In the genomic region with DNA sequence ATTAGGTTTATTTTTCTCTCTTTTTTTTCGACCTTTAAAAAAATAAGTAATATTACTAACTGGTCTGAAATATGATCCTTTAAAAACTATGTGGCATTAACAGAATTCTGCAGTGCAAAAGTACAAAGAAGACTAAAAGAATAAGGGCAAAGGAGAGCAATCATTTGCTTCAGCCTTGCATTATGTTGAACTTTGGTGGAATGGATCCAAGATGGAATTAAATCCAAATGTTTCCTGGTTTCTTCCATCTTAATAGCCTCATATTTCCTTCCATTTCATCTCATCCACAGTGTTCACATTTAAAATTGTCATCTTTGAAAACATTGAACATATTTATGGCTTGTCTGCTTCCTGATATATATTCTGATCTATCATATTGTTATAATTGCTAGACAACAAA, we compare ENCODE assay signal across 27 cellular contexts.
A peak's percentile ranks its signal among the peaks of the same experiment; 100 is the strongest.
DNase-seq lines count a peak whose midpoint lies in the region; ATAC-seq and TF ChIP-seq lines count a peak whose summit lies in the region.
"Had no signal": no experiment of that assay in that cellular context is flagged by ENCODE, and none has a peak within 500 bp of the region (broad histone marks: within the 10 kb centered on the region; RNA-seq: fewer than 3 reads in every experiment).

No MANE protein-coding gene starts in this region.

- H3K4me1 ChIP-seq in BLaER1 treated with 17β-estradiol and CSF1 and Interleukin-3, amounts not matched to agents 10 nM and 100 nM = peaks cover 0 to 52% (median 16%) of the 10 kb centered on the region in 10 experiments; a peak in 12 of 20 replicates
- H3K4me1 ChIP-seq in SK-N-SH (ENCODE audit: control insufficient read depth in 1 of 2, insufficient read depth in 2 of 2, low read depth in 1 of 2, low read length in 1 of 2) = peaks cover 0 to 52% of the 10 kb centered on the region in 2 experiments; a peak in 2 of 4 replicates

- peak overlapping the region in 6 of 11 experiments; percentile 30 to 64 (median 47); a peak in 9 of 22 replicates for H3K4me2 ChIP-seq in BLaER1 treated with 17β-estradiol and CSF1 and Interleukin-3, amounts not matched to agents 10 nM and 100 nM
- H3K4me2 ChIP-seq in SK-N-SH = no peak overlapping the region
- H3K4me2 ChIP-seq: KMS-11, neural progenitor cell had no signal

- DNase-seq in SK-N-SH (no peak), fibroblast of peridontal ligament (ENCODE audit: extremely low read depth) (peak; percentile 90), smooth muscle cell of the brain vasculature (ENCODE audit: low read depth, low spot score) (peak; percentile 66), MG63 (no peak)
- DNase-seq in activated T-helper 1 cell treated with anti-CD3 and anti-CD28 coated beads, Interleukin-12 subunit alpha, Interleukin-12 subunit beta, Interleukin-2, Interleukin-4 antibody, amounts not matched to agents 30 ng/mL and 10 ng/mL and 1 ng/mL, durations not matched to agents 14 hours and 24 hours and 36 hours (ENCODE audit: low spot score) = no peak
- DNase-seq in activated naive CD4-positive, alpha-beta T cell treated with Interleukin-2 at 50 U/mL for 16 hours = no peak
- DNase-seq: ACHN; activated CD4-positive, alpha-beta T cell treated with anti-CD3 and anti-CD28 coated beads, Interleukin-2, amount 10 ng/mL, durations not matched to agents 7 days and 5 days; activated naive CD4-positive, alpha-beta T cell; activated T-cell treated with anti-CD3 and anti-CD28 coated beads, Interleukin-2, amount 50 U/mL, for 4 hours; COR-L47; effector CD4-positive, alpha-beta T cell; NCI-H1436; NCI-H446 treated with DMSO at 0.1 percent for 48 hours; right lobe of liver; stimulated activated CD4-positive, alpha-beta T cell treated with anti-CD3 and anti-CD28 coated beads, Interleukin-4, amount 100 ng/mL, for 4 hours; stimulated activated naive B cell treated with anti-CD40 and anti-IgM and Interleukin-4, amounts not matched to agents 10 μg/mL and 1 μg/mL and 100 μg/mL, for 72 hours; WERI-Rb-1 had no signal

- no peak overlapping the region for H3K4me3 ChIP-seq in BLaER1 treated with 17β-estradiol and CSF1 and Interleukin-3, amounts not matched to agents 10 nM and 100 nM
- H3K4me3 ChIP-seq in SK-N-SH (ENCODE audit: low read depth in 2 of 2, low read length in 1 of 2) (no peak overlapping the region), MG63 (no peak overlapping the region)
- H3K4me3 ChIP-seq: breast epithelium, neural progenitor cell, right lobe of liver, thoracic aorta, vagina had no signal

- H3K27me3 Mint-ChIP-seq in activated T-helper 1 cell treated with anti-CD3 and anti-CD28 coated beads, Interleukin-12 subunit alpha, Interleukin-12 subunit beta, Interleukin-2, Interleukin-4 antibody, amounts not matched to agents 30 ng/mL and 10 ng/mL and 1 ng/mL, durations not matched to agents 14 hours and 24 hours and 36 hours (ENCODE audit: insufficient read depth) = no peaks in the 10 kb centered on the region
- H3K27me3 Mint-ChIP-seq: stimulated activated naive B cell treated with anti-CD40 and anti-IgM and Interleukin-4, amounts not matched to agents 10 μg/mL and 1 μg/mL and 100 μg/mL, for 72 hours had no signal

- TF ChIP-seq RAD21 in SK-N-SH (IDR thresholded peaks at IDR 0.05; ENCODE audit: low read length) = no peak

- TF ChIP-seq CTCF in SK-N-SH (IDR thresholded peaks at IDR 0.05) = no peak

- ATAC-seq in GM21526 (IDR thresholded peaks at IDR 0.05; ENCODE audit: low FRiP score, unreplicated experiment) = no peak
- ATAC-seq: activated T-cell treated with anti-CD3 and anti-CD28 coated beads, Interleukin-2, amount 50 U/mL, for 4 hours; stimulated activated naive B cell treated with anti-CD40 and anti-IgM and Interleukin-4, amounts not matched to agents 10 μg/mL and 1 μg/mL and 100 μg/mL, for 72 hours had no signal

- H3K36me3 Mint-ChIP-seq in activated T-helper 1 cell treated with anti-CD3 and anti-CD28 coated beads, Interleukin-12 subunit alpha, Interleukin-12 subunit beta, Interleukin-2, Interleukin-4 antibody, amounts not matched to agents 30 ng/mL and 10 ng/mL and 1 ng/mL, durations not matched to agents 14 hours and 24 hours and 36 hours (ENCODE audit: low read depth) = no peaks in the 10 kb centered on the region
- H3K36me3 Mint-ChIP-seq: stimulated activated naive B cell treated with anti-CD40 and anti-IgM and Interleukin-4, amounts not matched to agents 10 μg/mL and 1 μg/mL and 100 μg/mL, for 72 hours had no signal

- WGBS in SK-N-SH (ENCODE audit: low lambda C conversion rate) = 7% methylated on average over 1 of the region's 1 CpG

- no peaks in the 10 kb centered on the region for H4K20me1 ChIP-seq in BLaER1 treated with 17β-estradiol and CSF1 and Interleukin-3, amounts not matched to agents 10 nM and 100 nM
- H4K20me1 ChIP-seq in SK-N-SH (ENCODE audit: insufficient read depth) = no peaks in the 10 kb centered on the region

- H3K9me3 ChIP-seq in BLaER1 treated with 17β-estradiol and CSF1 and Interleukin-3, amounts not matched to agents 10 nM and 100 nM (replicated peaks in 1 of 11) = peaks cover 0 to 10% (median 5%) of the 10 kb centered on the region in 11 experiments; a peak in 6 of 22 replicates
- H3K9me3 ChIP-seq in SK-N-SH = no peaks in the 10 kb centered on the region
- no peaks in the 10 kb centered on the region; the same call in none of the 2 replicates for H3K9me3 ChIP-seq in MG63
- H3K9me3 ChIP-seq: breast epithelium, right lobe of liver, thoracic aorta, vagina had no signal

- H3K4me1 Mint-ChIP-seq in activated T-helper 1 cell treated with anti-CD3 and anti-CD28 coated beads, Interleukin-12 subunit alpha, Interleukin-12 subunit beta, Interleukin-2, Interleukin-4 antibody, amounts not matched to agents 30 ng/mL and 10 ng/mL and 1 ng/mL, durations not matched to agents 14 hours and 24 hours and 36 hours (ENCODE audit: low read depth) = no peaks in the 10 kb centered on the region
- H3K4me1 Mint-ChIP-seq: activated CD4-positive, alpha-beta T cell treated with anti-CD3 and anti-CD28 coated beads, Interleukin-2, amount 10 ng/mL, durations not matched to agents 7 days and 5 days; stimulated activated naive B cell treated with anti-CD40 and anti-IgM and Interleukin-4, amounts not matched to agents 10 μg/mL and 1 μg/mL and 100 μg/mL, for 72 hours had no signal

- POLR2A ChIA-PET in SK-N-SH (lab: Yijun Ruan, JAX) = no interaction called here

- H3K27ac ChIP-seq in BLaER1 treated with 17β-estradiol and CSF1 and Interleukin-3, amounts not matched to agents 10 nM and 100 nM = peak overlapping the region in 6 of 11 experiments; percentile 5 to 69 (median 54); a peak in 6 of 22 replicates
- peak overlapping the region; percentile 15 to 34; a peak in 2 of 4 replicates for H3K27ac ChIP-seq in SK-N-SH (ENCODE audit: low read depth in 2 of 2, low read length in 1 of 2)
- H3K27ac ChIP-seq: epithelial cell of prostate, KMS-11, neural progenitor cell, right lobe of liver, thoracic aorta, vagina, WERI-Rb-1 had no signal

- H3K27me3 ChIP-seq in BLaER1 treated with 17β-estradiol and CSF1 and Interleukin-3, amounts not matched to agents 10 nM and 100 nM = no peaks in the 10 kb centered on the region
- H3K27me3 ChIP-seq in SK-N-SH (ENCODE audit: insufficient read depth) (no peaks in the 10 kb centered on the region), MG63 (no peaks in the 10 kb centered on the region)
- H3K27me3 ChIP-seq: breast epithelium, neural progenitor cell, right lobe of liver, vagina had no signal

- no peaks in the 10 kb centered on the region for H3K9me2 ChIP-seq in SK-N-SH

- TF ChIP-seq EP300 in SK-N-SH (IDR thresholded peaks at IDR 0.05; ENCODE audit: borderline replicate concordance in 1 of 2, low read depth in 1 of 2, low read length in 1 of 2) = peak in 1 of 2 experiments; percentile 49; a peak in 1 of 4 replicates

- H3K9me3 Mint-ChIP-seq in activated T-helper 1 cell treated with anti-CD3 and anti-CD28 coated beads, Interleukin-12 subunit alpha, Interleukin-12 subunit beta, Interleukin-2, Interleukin-4 antibody, amounts not matched to agents 30 ng/mL and 10 ng/mL and 1 ng/mL, durations not matched to agents 14 hours and 24 hours and 36 hours = no peaks in the 10 kb centered on the region
- H3K9me3 Mint-ChIP-seq: activated CD4-positive, alpha-beta T cell treated with anti-CD3 and anti-CD28 coated beads, Interleukin-2, amount 10 ng/mL, durations not matched to agents 7 days and 5 days; activated T-cell treated with anti-CD3 and anti-CD28 coated beads, Interleukin-2, amount 50 U/mL, for 4 hours; stimulated activated naive B cell treated with anti-CD40 and anti-IgM and Interleukin-4, amounts not matched to agents 10 μg/mL and 1 μg/mL and 100 μg/mL, for 72 hours; T-helper 2 cell treated with Interferon-gamma antibody and Interleukin-4, amounts not matched to agents 5 μg/mL and 100 μg/mL, for 36 hours had no signal

- peaks cover 9% of the 10 kb centered on the region for H3F3A ChIP-seq in SK-N-SH (replicated peaks; ENCODE audit: insufficient read depth)

- no peak overlapping the region for H3K9ac ChIP-seq in BLaER1 treated with 17β-estradiol and CSF1 and Interleukin-3, amounts not matched to agents 10 nM and 100 nM
- H3K9ac ChIP-seq in SK-N-SH = no peak overlapping the region
- H3K9ac ChIP-seq: KMS-11, neural progenitor cell had no signal

- H3K79me2 ChIP-seq in SK-N-SH (ENCODE audit: insufficient read depth) = no peaks in the 10 kb centered on the region

- no peaks in the 10 kb centered on the region for H3K36me3 ChIP-seq in BLaER1 treated with 17β-estradiol and CSF1 and Interleukin-3, amounts not matched to agents 10 nM and 100 nM
- H3K36me3 ChIP-seq in SK-N-SH (replicated peaks in 1 of 2; ENCODE audit: control insufficient read depth in 1 of 2, insufficient read depth in 2 of 2, low read length in 1 of 2) (no peaks in the 10 kb centered on the region), MG63 (no peaks in the 10 kb centered on the region)
- H3K36me3 ChIP-seq: breast epithelium, neural progenitor cell, right lobe of liver, thoracic aorta, vagina, WERI-Rb-1 had no signal

- no peak overlapping the region for H3K27ac Mint-ChIP-seq in activated T-helper 1 cell treated with anti-CD3 and anti-CD28 coated beads, Interleukin-12 subunit alpha, Interleukin-12 subunit beta, Interleukin-2, Interleukin-4 antibody, amounts not matched to agents 30 ng/mL and 10 ng/mL and 1 ng/mL, durations not matched to agents 14 hours and 24 hours and 36 hours
- H3K27ac Mint-ChIP-seq: activated CD4-positive, alpha-beta T cell treated with anti-CD3 and anti-CD28 coated beads, Interleukin-2, amount 10 ng/mL, durations not matched to agents 7 days and 5 days; neural progenitor cell; stimulated activated naive B cell treated with anti-CD40 and anti-IgM and Interleukin-4, amounts not matched to agents 10 μg/mL and 1 μg/mL and 100 μg/mL, for 72 hours; T-helper 2 cell treated with Interferon-gamma antibody and Interleukin-4, amounts not matched to agents 5 μg/mL and 100 μg/mL, for 36 hours had no signal

- no peak overlapping the region; the same call in 1 of the 2 replicates for H2AFZ ChIP-seq in SK-N-SH (ENCODE audit: low read depth)
- H2AFZ ChIP-seq: neural progenitor cell had no signal

- intact Hi-C loops in activated T-helper 1 cell treated with anti-CD3 and anti-CD28 coated beads, Interleukin-12 subunit alpha, Interleukin-12 subunit beta, Interleukin-2, Interleukin-4 antibody, amounts not matched to agents 30 ng/mL and 10 ng/mL and 1 ng/mL, durations not matched to agents 14 hours and 24 hours and 36 hours (cut with micrococcal nuclease) = no loop called here

- H3K4me3 Mint-ChIP-seq in activated T-helper 1 cell treated with anti-CD3 and anti-CD28 coated beads, Interleukin-12 subunit alpha, Interleukin-12 subunit beta, Interleukin-2, Interleukin-4 antibody, amounts not matched to agents 30 ng/mL and 10 ng/mL and 1 ng/mL, durations not matched to agents 14 hours and 24 hours and 36 hours = no peak overlapping the region
- H3K4me3 Mint-ChIP-seq: activated CD4-positive, alpha-beta T cell treated with anti-CD3 and anti-CD28 coated beads, Interleukin-2, amount 10 ng/mL, durations not matched to agents 7 days and 5 days; activated T-cell treated with anti-CD3 and anti-CD28 coated beads, Interleukin-2, amount 50 U/mL, for 4 hours; neural progenitor cell; stimulated activated naive B cell treated with anti-CD40 and anti-IgM and Interleukin-4, amounts not matched to agents 10 μg/mL and 1 μg/mL and 100 μg/mL, for 72 hours; T-helper 2 cell treated with Interferon-gamma antibody and Interleukin-4, amounts not matched to agents 5 μg/mL and 100 μg/mL, for 36 hours had no signal

- CTCF ChIA-PET in SK-N-SH (lab: Yijun Ruan, JAX) = no interaction called here

Comparison
In these comparisons a context has a peak if more than half of its experiments do, and no peak if none do; other contexts are left out.
1. DNase-seq: peak in fibroblast of peridontal ligament (single experiment) and smooth muscle cell of the brain vasculature (single experiment); none in SK-N-SH (single experiment), activated T-helper 1 cell treated with anti-CD3 and anti-CD28 coated beads, Interleukin-12 subunit alpha, Interleukin-12 subunit beta, Interleukin-2, Interleukin-4 antibody, amounts not matched to agents 30 ng/mL and 10 ng/mL and 1 ng/mL, durations not matched to agents 14 hours and 24 hours and 36 hours (single experiment), activated naive CD4-positive, alpha-beta T cell treated with Interleukin-2 at 50 U/mL for 16 hours (single experiment) and MG63 (single experiment).